8 cellular contexts compared by ENCODE assay signal in the genomic region with DNA sequence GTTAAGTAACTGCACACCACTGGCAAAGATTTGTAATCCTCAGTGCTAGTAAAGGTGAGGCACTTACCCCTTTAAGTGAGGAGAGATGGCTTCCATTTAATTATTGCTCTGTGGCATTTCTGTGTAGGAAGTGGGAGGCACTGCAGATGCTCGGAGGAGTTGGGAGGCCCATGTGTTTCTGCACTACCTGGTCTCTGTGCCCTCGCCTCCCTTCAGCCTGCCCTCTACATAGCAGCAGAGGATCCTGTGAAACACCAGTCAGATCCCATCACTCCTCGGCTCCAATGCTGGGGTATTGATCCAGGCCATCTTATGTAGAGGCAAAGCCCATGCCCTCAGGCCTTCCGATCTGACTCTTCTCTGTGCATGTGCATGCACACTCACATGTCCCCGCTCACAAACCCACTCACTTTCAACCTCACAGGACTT.
DNase-seq lines count a peak whose midpoint lies in the region; ATAC-seq and TF ChIP-seq lines count a peak whose summit lies in the region.

No MANE protein-coding gene starts in this region.

- H3K36me3 ChIP-seq in OCI-LY3 (replicated peaks; ENCODE audit: low read depth, low read length), result no peaks in the 10 kb centered on the region
- no peaks in the 10 kb centered on the region for H3K36me3 ChIP-seq in aorta (ENCODE audit: control insufficient read depth in 1 of 2, insufficient read depth in 2 of 2, low read length in 1 of 2)

- peak overlapping the region; percentile 63 for H3K4me3 Mint-ChIP-seq in activated CD4-positive, alpha-beta T cell treated with anti-CD3 and anti-CD28 coated beads for 36 hours
- H3K4me3 Mint-ChIP-seq in brain (peak overlapping the region in 1 of 5 experiments; percentile 78), progenitor cell of endocrine pancreas (ENCODE audit: low read depth) (no peak overlapping the region)
- H3K4me3 Mint-ChIP-seq in stimulated activated effector memory CD8-positive, alpha-beta T cell treated with anti-CD3 and anti-CD28 coated beads, Interleukin-12 subunit alpha, Interleukin-12 subunit beta, amount 100 ng/mL, for 72 hours, result peak overlapping the region; percentile 36

- no peaks in the 10 kb centered on the region for H3K9me3 Mint-ChIP-seq in activated CD4-positive, alpha-beta T cell treated with anti-CD3 and anti-CD28 coated beads for 36 hours (ENCODE audit: low read depth)
- H3K9me3 Mint-ChIP-seq in brain (no peaks in the 10 kb centered on the region), progenitor cell of endocrine pancreas (ENCODE audit: low read depth) (no peaks in the 10 kb centered on the region)
- H3K9me3 Mint-ChIP-seq in stimulated activated effector memory CD8-positive, alpha-beta T cell treated with anti-CD3 and anti-CD28 coated beads, Interleukin-12 subunit alpha, Interleukin-12 subunit beta, amount 100 ng/mL, for 72 hours, result no peaks in the 10 kb centered on the region

- no peak overlapping the region for H3K27ac ChIP-seq in OCI-LY3 (ENCODE audit: low read length)
- no peak overlapping the region for H3K27ac ChIP-seq in aorta (ENCODE audit: low read depth in 1 of 2, low read length in 2 of 2)

- no peaks in the 10 kb centered on the region for H3K79me2 ChIP-seq in OCI-LY3 (ENCODE audit: low read length)

- intact Hi-C loops in activated CD4-positive, alpha-beta T cell treated with anti-CD3 and anti-CD28 coated beads for 36 hours (cut with DNase I, micrococcal nuclease), result loop anchor here (5.0 kb wide), 2 partner anchors 65 to 70 kb away; partner anchors contain the start of genes MKKS (in 1 of the 2) and SLX4IP (in 1 of the 2)
- intact Hi-C loops in aorta (cut with DNase I), result no loop called here

- H3K9me3 ChIP-seq in OCI-LY3 (ENCODE audit: insufficient read depth, low read length) (no peaks in the 10 kb centered on the region), aorta (ENCODE audit: control insufficient read depth, low read length) (no peaks in the 10 kb centered on the region)

- H3K4me1 ChIP-seq in OCI-LY3 (ENCODE audit: low read length) (peaks cover 27% of the 10 kb centered on the region), aorta (ENCODE audit: control insufficient read depth in 1 of 2, insufficient read depth in 2 of 2, low read length in 2 of 2) (peaks cover 2 to 5% of the 10 kb centered on the region in 2 donors)

- peak; percentile 80 for ATAC-seq in activated CD4-positive, alpha-beta T cell treated with anti-CD3 and anti-CD28 coated beads for 36 hours
- peak; percentile 72 for ATAC-seq in stimulated activated effector memory CD8-positive, alpha-beta T cell treated with anti-CD3 and anti-CD28 coated beads, Interleukin-12 subunit alpha, Interleukin-12 subunit beta, amount 100 ng/mL, for 72 hours
- no peak for ATAC-seq in aorta (ENCODE audit: low FRiP score)

- no peaks in the 10 kb centered on the region for H4K20me1 ChIP-seq in OCI-LY3 (ENCODE audit: insufficient read depth, low read length)

- H3K27ac Mint-ChIP-seq in activated CD4-positive, alpha-beta T cell treated with anti-CD3 and anti-CD28 coated beads for 36 hours, result peak overlapping the region; percentile 43
- H3K27ac Mint-ChIP-seq in brain (peak overlapping the region; percentile 66 to 92 (median 88)), progenitor cell of endocrine pancreas (no peak overlapping the region)
- peak overlapping the region; percentile 4 for H3K27ac Mint-ChIP-seq in stimulated activated effector memory CD8-positive, alpha-beta T cell treated with anti-CD3 and anti-CD28 coated beads, Interleukin-12 subunit alpha, Interleukin-12 subunit beta, amount 100 ng/mL, for 72 hours

- POLR2A ChIA-PET in activated CD4-positive, alpha-beta T cell treated with anti-CD3 and anti-CD28 coated beads for 36 hours (lab: Charles Lee), result no interaction called here

- peaks cover 28% of the 10 kb centered on the region for H3K4me1 Mint-ChIP-seq in activated CD4-positive, alpha-beta T cell treated with anti-CD3 and anti-CD28 coated beads for 36 hours
- H3K4me1 Mint-ChIP-seq in brain, result peaks cover 67% of the 10 kb centered on the region
- H3K4me1 Mint-ChIP-seq in stimulated activated effector memory CD8-positive, alpha-beta T cell treated with anti-CD3 and anti-CD28 coated beads, Interleukin-12 subunit alpha, Interleukin-12 subunit beta, amount 100 ng/mL, for 72 hours, result peaks cover 25% of the 10 kb centered on the region
- peaks cover 16% of the 10 kb centered on the region for H3K4me1 Mint-ChIP-seq in progenitor cell of endocrine pancreas (ENCODE audit: low read depth)

- H3K27me3 ChIP-seq in OCI-LY3 (ENCODE audit: low read depth, low read length), result no peaks in the 10 kb centered on the region
- no peaks in the 10 kb centered on the region for H3K27me3 ChIP-seq in aorta (ENCODE audit: control insufficient read depth in 1 of 2, insufficient read depth in 2 of 2, low read length in 1 of 2)

- DNase-seq in activated CD4-positive, alpha-beta T cell treated with anti-CD3 and anti-CD28 coated beads for 36 hours, result peak; percentile 45
- DNase-seq in activated CD4-positive, alpha-beta T cell treated with anti-CD3 and anti-CD28 coated beads, Interleukin-2, amount 50 U/mL, for 4 hours, result no peak
- peak in 1 of 2 donors; percentile 54 for DNase-seq in stimulated activated effector memory CD8-positive, alpha-beta T cell treated with anti-CD3 and anti-CD28 coated beads, Interleukin-12 subunit alpha, Interleukin-12 subunit beta, amount 100 ng/mL, for 72 hours (ENCODE audit: low spot score in 2 of 2)
- DNase-seq in NCI-H510A (lab: John Stamatoyannopoulos, UW) (no peak), aorta (no peak), progenitor cell of endocrine pancreas (ENCODE audit: low spot score, unreplicated experiment) (no peak)

- H3K4me2 ChIP-seq in OCI-LY3 (ENCODE audit: low read length), result peak overlapping the region; percentile 62

- H3K27me3 Mint-ChIP-seq in activated CD4-positive, alpha-beta T cell treated with anti-CD3 and anti-CD28 coated beads for 36 hours, result no peaks in the 10 kb centered on the region
- H3K27me3 Mint-ChIP-seq in brain (no peaks in the 10 kb centered on the region), progenitor cell of endocrine pancreas (no peaks in the 10 kb centered on the region)

- WGBS in aorta, 2 donors, result 88 to 90% methylated on average over 5 of the region's 5 CpGs

- no peaks in the 10 kb centered on the region for H3K36me3 Mint-ChIP-seq in activated CD4-positive, alpha-beta T cell treated with anti-CD3 and anti-CD28 coated beads for 36 hours (ENCODE audit: low read depth)
- H3K36me3 Mint-ChIP-seq in brain, result no peaks in the 10 kb centered on the region
- no peaks in the 10 kb centered on the region for H3K36me3 Mint-ChIP-seq in stimulated activated effector memory CD8-positive, alpha-beta T cell treated with anti-CD3 and anti-CD28 coated beads, Interleukin-12 subunit alpha, Interleukin-12 subunit beta, amount 100 ng/mL, for 72 hours
- H3K36me3 Mint-ChIP-seq in progenitor cell of endocrine pancreas (ENCODE audit: insufficient read depth), result no peaks in the 10 kb centered on the region

- CTCF ChIA-PET in activated CD4-positive, alpha-beta T cell treated with anti-CD3 and anti-CD28 coated beads for 36 hours (lab: Charles Lee), result no interaction called here

- TF ChIP-seq CTCF in OCI-LY3 (IDR thresholded peaks at IDR 0.05; ENCODE audit: low read depth, low read length) (no peak), brain (conservative IDR thresholded peaks at IDR 0.05) (no peak), progenitor cell of endocrine pancreas (IDR thresholded peaks at IDR 0.05; ENCODE audit: unreplicated experiment) (no peak)

- H3K9ac ChIP-seq in OCI-LY3 (ENCODE audit: low read length), result no peak overlapping the region

- no peak overlapping the region for H2AFZ ChIP-seq in OCI-LY3 (ENCODE audit: low read depth, low read length)

- H3K4me3 ChIP-seq in OCI-LY3 (ENCODE audit: low read length), result peak overlapping the region; percentile 52; the same call in 1 of the 2 replicates
- no peak overlapping the region for H3K4me3 ChIP-seq in aorta (ENCODE audit: low read length in 2 of 2)

Comparison
In these comparisons a context has a peak if more than half of its experiments do, and no peak if none do; other contexts are left out.
1. intact Hi-C loops: an anchor here in activated CD4-positive, alpha-beta T cell treated with anti-CD3 and anti-CD28 coated beads for 36 hours (5.0 kb wide); none called in aorta.